ENCODE assay signal across 11 cellular contexts in genomic region chr2:65070856-65071255, GRCh38. TPM values are rescaled to one million over a fixed set of nuclear protein-coding genes. Genes with fewer than 3 reads are reported as not detected.
A peak's percentile ranks its signal among the peaks of the same experiment; 100 is the strongest.
DNase-seq lines count a peak whose midpoint lies in the region; ATAC-seq and TF ChIP-seq lines count a peak whose summit lies in the region.
"Had no signal": no experiment of that assay in that cellular context is flagged by ENCODE, and none has a peak within 500 bp of the region (broad histone marks: within the 10 kb centered on the region; RNA-seq: fewer than 3 reads in every experiment).

No MANE protein-coding gene starts in this region.

- TF ChIP-seq CTCF in activated CD8-positive, alpha-beta T cell treated with anti-CD3 and anti-CD28 coated beads for 36 hours (IDR thresholded peaks at IDR 0.05): no peak
- TF ChIP-seq CTCF in fibroblast of lung (conservative IDR thresholded peaks at IDR 0.05 in 1 of 2, IDR thresholded peaks at IDR 0.05 in 1 of 2; ENCODE audit: low read depth in 1 of 2, low read length in 2 of 2): no peak
- no peak for TF ChIP-seq CTCF in stomach (IDR thresholded peaks at IDR 0.05)
- TF ChIP-seq CTCF in left lung (IDR thresholded peaks at IDR 0.05): no peak

- H3K9me3 Mint-ChIP-seq in activated naive CD4-positive, alpha-beta T cell treated with anti-CD3 and anti-CD28 coated beads for 36 hours: no peaks in the 10 kb centered on the region
- H3K9me3 Mint-ChIP-seq in activated CD8-positive, alpha-beta T cell treated with anti-CD3 and anti-CD28 coated beads for 36 hours: no peaks in the 10 kb centered on the region

- no peak for TF ChIP-seq POLR2A in stomach (IDR thresholded peaks at IDR 0.05)

- ATAC-seq in activated CD8-positive, alpha-beta T cell treated with anti-CD3 and anti-CD28 coated beads for 36 hours: no peak
- ATAC-seq in left lung (no peak), GM21526 (IDR thresholded peaks at IDR 0.05; ENCODE audit: low FRiP score, unreplicated experiment) (no peak), HG02981 (IDR thresholded peaks at IDR 0.05; ENCODE audit: unreplicated experiment) (no peak)

- peaks cover 5% of the 10 kb centered on the region for H3K36me3 Mint-ChIP-seq in activated naive CD4-positive, alpha-beta T cell treated with anti-CD3 and anti-CD28 coated beads for 36 hours (ENCODE audit: low read depth)
- no peaks in the 10 kb centered on the region for H3K36me3 Mint-ChIP-seq in activated CD8-positive, alpha-beta T cell treated with anti-CD3 and anti-CD28 coated beads for 36 hours (ENCODE audit: low read depth)

- H3K27ac ChIP-seq in fibroblast of lung (ENCODE audit: insufficient read depth, low read length) (peak overlapping the region; percentile 37), stomach (peak overlapping the region in 4 of 5 donors; percentile 30 to 67 (median 66)), left lung (peak overlapping the region in 1 of 2 donors; percentile 72)

- POLR2A ChIA-PET in activated CD8-positive, alpha-beta T cell treated with anti-CD3 and anti-CD28 coated beads for 36 hours (lab: Charles Lee): interaction anchor here (1.7 to 2.1 kb wide), 2 partner anchors 8 to 11 kb away, joined by 5 to 6 read pairs; no protein-coding TSS in a partner anchor

- H3K4me3 ChIP-seq in fibroblast of lung (replicated peaks in 1 of 4; ENCODE audit: control extremely low read depth in 1 of 4, insufficient read depth in 1 of 4, low read depth in 3 of 4, low read length in 4 of 4) (no peak overlapping the region), stomach (no peak overlapping the region), left lung (no peak overlapping the region)

- no peak overlapping the region for H3K4me3 Mint-ChIP-seq in activated naive CD4-positive, alpha-beta T cell treated with anti-CD3 and anti-CD28 coated beads for 36 hours
- H3K4me3 Mint-ChIP-seq in activated CD8-positive, alpha-beta T cell treated with anti-CD3 and anti-CD28 coated beads for 36 hours: no peak overlapping the region

- WGBS in stomach, 5 donors: 78 to 87% (median 85%) methylated on average over 5 to 6 of the region's 6 CpGs

- no peaks in the 10 kb centered on the region for H4K20me1 ChIP-seq in fibroblast of lung (ENCODE audit: control insufficient read depth, extremely low read depth, insufficient read depth, low read length)

- intact Hi-C loops in activated naive CD4-positive, alpha-beta T cell treated with anti-CD3 and anti-CD28 coated beads for 36 hours (cut with micrococcal nuclease): no loop called here
- intact Hi-C loops in activated CD8-positive, alpha-beta T cell treated with anti-CD3 and anti-CD28 coated beads for 36 hours (cut with micrococcal nuclease): no loop called here
- intact Hi-C loops in stomach (cut with DNase I; ENCODE audit: low total_unique reads) (no loop called here), left lung (cut with DNase I) (no loop called here)

- H3K9me3 ChIP-seq in fibroblast of lung (ENCODE audit: control insufficient read depth, insufficient read depth, low read depth, low read length) (no peaks in the 10 kb centered on the region), stomach (no peaks in the 10 kb centered on the region), left lung (no peaks in the 10 kb centered on the region)

- TF ChIP-seq EP300 in stomach (IDR thresholded peaks at IDR 0.05): no peak

- H3K27me3 Mint-ChIP-seq in activated naive CD4-positive, alpha-beta T cell treated with anti-CD3 and anti-CD28 coated beads for 36 hours (ENCODE audit: low read depth): no peaks in the 10 kb centered on the region
- no peaks in the 10 kb centered on the region for H3K27me3 Mint-ChIP-seq in activated CD8-positive, alpha-beta T cell treated with anti-CD3 and anti-CD28 coated beads for 36 hours

- H3K4me1 ChIP-seq in fibroblast of lung (ENCODE audit: control insufficient read depth, extremely low read depth, insufficient read depth, low read length) (peaks cover 18% of the 10 kb centered on the region), stomach (peaks cover 31 to 77% (median 58%) of the 10 kb centered on the region in 4 donors), left lung (peaks cover 13 to 61% of the 10 kb centered on the region in 2 donors)

- no peak overlapping the region for H2AFZ ChIP-seq in fibroblast of lung (ENCODE audit: low read length)

- CTCF ChIA-PET in activated naive CD4-positive, alpha-beta T cell treated with anti-CD3 and anti-CD28 coated beads for 36 hours (lab: Charles Lee): interaction anchor here (0.6 to 3.2 kb wide), 5 partner anchors 11 to 1096 kb away, joined by 3 to 15 read pairs (median 5); no protein-coding TSS in a partner anchor
- CTCF ChIA-PET in activated CD8-positive, alpha-beta T cell treated with anti-CD3 and anti-CD28 coated beads for 36 hours (lab: Charles Lee): interaction anchor here (1.1 to 2.7 kb wide), 3 partner anchors 62 to 116 kb away, joined by 4 to 12 read pairs (median 5); no protein-coding TSS in a partner anchor

- peak overlapping the region; percentile 91 for H3K27ac Mint-ChIP-seq in activated naive CD4-positive, alpha-beta T cell treated with anti-CD3 and anti-CD28 coated beads for 36 hours
- H3K27ac Mint-ChIP-seq in activated CD8-positive, alpha-beta T cell treated with anti-CD3 and anti-CD28 coated beads for 36 hours: peak overlapping the region; percentile 89

- no peak overlapping the region for H3K9ac ChIP-seq in fibroblast of lung (ENCODE audit: insufficient read depth, low read length)

- peaks cover 26% of the 10 kb centered on the region for H3K4me1 Mint-ChIP-seq in activated naive CD4-positive, alpha-beta T cell treated with anti-CD3 and anti-CD28 coated beads for 36 hours (ENCODE audit: low read depth)
- H3K4me1 Mint-ChIP-seq in activated CD8-positive, alpha-beta T cell treated with anti-CD3 and anti-CD28 coated beads for 36 hours (ENCODE audit: low read depth): peaks cover 31% of the 10 kb centered on the region

- no peak overlapping the region for H3K4me2 ChIP-seq in fibroblast of lung (ENCODE audit: extremely low read depth, insufficient read depth, low read length)

- H3K36me3 ChIP-seq in fibroblast of lung (ENCODE audit: control insufficient read depth, insufficient read depth, low read length) (peaks cover 14% of the 10 kb centered on the region), stomach (peaks cover 30 to 61% (median 55%) of the 10 kb centered on the region in 4 donors), left lung (peaks cover 0 to 51% of the 10 kb centered on the region in 2 donors)

- DNase-seq in activated naive CD4-positive, alpha-beta T cell treated with anti-CD3 and anti-CD28 coated beads for 36 hours: no peak
- no peak for DNase-seq in activated naive CD4-positive, alpha-beta T cell treated with Interleukin-2 at 50 U/mL for 16 hours
- no peak for DNase-seq in activated CD8-positive, alpha-beta T cell treated with anti-CD3 and anti-CD28 coated beads for 36 hours
- DNase-seq in fibroblast of lung (ENCODE audit: low read depth in 2 of 2) (no peak), stomach (no peak), left lung (no peak)
- DNase-seq: GOT3, KBM-7, NCI-H2081 treated with DMSO at 0.1 percent for 48 hours had no signal

- peaks cover 5% of the 10 kb centered on the region for H3K79me2 ChIP-seq in fibroblast of lung (ENCODE audit: control insufficient read depth, insufficient read depth, low read length)

- H3K27me3 ChIP-seq in fibroblast of lung (ENCODE audit: control insufficient read depth, insufficient read depth, low read length): no peaks in the 10 kb centered on the region
- no peaks in the 10 kb centered on the region for H3K27me3 ChIP-seq in stomach
- no peaks in the 10 kb centered on the region for H3K27me3 ChIP-seq in left lung

RNA-seq across cellular contexts. Expression of gene CEP68, which starts 14.6 kb away (rescaled TPM):
- 1 to 10 TPM; 6.0 to 7.3 TPM for total RNA-seq in activated naive CD4-positive, alpha-beta T cell treated with anti-CD3 and anti-CD28 coated beads for 36 hours
- 1 to 10 TPM; 6.0 to 6.3 TPM for total RNA-seq in activated CD8-positive, alpha-beta T cell treated with anti-CD3 and anti-CD28 coated beads for 36 hours
- total RNA-seq in fibroblast of lung (10.5 and 12.7 TPM in 2 replicates), stomach (10 to 100 TPM; 13.6 to 39.7 (median 25.8) TPM), left lung (10 to 100 TPM in 1 of 2 donors, 1 to 10 TPM in 1; 7.9 to 10.4 TPM)
- polyA plus RNA-seq in fibroblast of lung (5.2 and 8.5 TPM in 2 replicates), stomach (1 to 10 TPM; 4.8 to 5.4 (median 4.9) TPM)
- polyA plus RNA-seq in fibroblast of lung (2012): 4.8 and 8.2 TPM in 2 replicates
- polyA minus RNA-seq in fibroblast of lung (ENCODE audit: low replicate concordance): 13.8 and 15.5 TPM in 2 replicates

RNA-seq across cellular contexts. Expression of gene RAB1A, which starts 59.0 kb away (rescaled TPM):
- 10 to 100 TPM; 60.8 to 61.3 TPM for total RNA-seq in activated naive CD4-positive, alpha-beta T cell treated with anti-CD3 and anti-CD28 coated beads for 36 hours
- total RNA-seq in activated CD8-positive, alpha-beta T cell treated with anti-CD3 and anti-CD28 coated beads for 36 hours: 10 to 100 TPM; 71.8 to 75.8 TPM
- 63.4 and 89.8 TPM in 2 replicates for total RNA-seq in fibroblast of lung
- polyA plus RNA-seq in fibroblast of lung: 206 and 289 TPM in 2 replicates
- polyA plus RNA-seq in fibroblast of lung (2012): 195 and 238 TPM in 2 replicates
- polyA minus RNA-seq in fibroblast of lung (ENCODE audit: low replicate concordance): 6.5 and 20.0 TPM in 2 replicates
- 100 to 1,000 TPM in 1 of 5 donors, 10 to 100 TPM in 4; 58.2 to 143 (median 67.4) TPM for total RNA-seq in stomach
- polyA plus RNA-seq in stomach: 100 to 1,000 TPM in 2 of 3 donors, 10 to 100 TPM in 1; 96.9 to 160 (median 135) TPM
- total RNA-seq in left lung: 100 to 1,000 TPM; 160 to 202 TPM
